32 cellular contexts compared by ENCODE assay signal in the genomic region with DNA sequence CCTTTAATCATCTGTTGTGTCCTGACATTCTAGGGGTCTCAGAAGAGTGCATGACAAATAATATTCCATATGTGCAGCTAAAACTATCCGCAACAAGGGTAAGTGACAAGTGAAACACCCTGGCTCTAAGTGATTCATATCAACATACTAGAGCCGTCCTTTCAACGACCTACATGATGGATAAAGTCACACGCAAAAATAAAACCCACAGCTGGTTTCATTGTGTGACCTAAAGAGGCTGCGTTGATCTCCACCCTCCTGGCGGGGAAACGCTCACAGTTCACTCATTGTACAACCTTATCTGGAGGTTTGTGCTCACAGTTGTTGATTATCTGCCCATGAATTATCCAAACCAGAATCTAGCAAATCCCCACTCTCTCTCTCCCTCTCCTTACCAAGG.
"Had no signal": no experiment of that assay in that cellular context is flagged by ENCODE, and none has a peak within 500 bp of the region (broad histone marks: within the 10 kb centered on the region; RNA-seq: fewer than 3 reads in every experiment).

No MANE protein-coding gene starts in this region.

- H3K4me3 ChIP-seq: adrenal gland, body of pancreas, breast epithelium had no signal

- H3K27ac ChIP-seq: adrenal gland, body of pancreas, brain microvascular endothelial cell, breast epithelium, VCaP had no signal

- DNase-seq: activated B cell treated with CpG ODN at 0.5 μM for 24 hours; activated CD4-positive, alpha-beta memory T cell treated with anti-CD3 and anti-CD28 coated beads for 36 hours; activated CD4-positive, alpha-beta T cell treated with anti-CD3 and anti-CD28 coated beads for 4 hours; activated CD4-positive, alpha-beta T cell treated with anti-CD3 and anti-CD28 coated beads, Interleukin-2, amount 10 ng/mL, durations not matched to agents 24 days and 14 days; activated CD4-positive, alpha-beta T cell treated with anti-CD3 and anti-CD28 coated beads, Interleukin-2, amount 50 U/mL, for 1 hour; activated CD4-positive, alpha-beta T cell treated with anti-CD3 and anti-CD28 coated beads, Interleukin-2, amount 50 U/mL, for 4 hours; activated CD4-positive, CD25-positive, alpha-beta regulatory T cell treated with anti-CD3 and anti-CD28 coated beads, Interleukin-2, amount 50 U/mL, for 72 hours; activated CD8-positive, alpha-beta memory T cell treated with anti-CD3 and anti-CD28 coated beads, Interleukin-2, amount 50 U/mL, for 4 hours; activated CD8-positive, alpha-beta T cell treated with anti-CD3 and anti-CD28 coated beads for 36 hours; activated effector memory CD4-positive, alpha-beta T cell treated with anti-CD3 and anti-CD28 coated beads, Interleukin-2, amount 50 U/mL, for 16 hours; activated gamma-delta T cell treated with Interleukin-2 at 50 U/mL for 16 hours; activated naive CD4-positive, alpha-beta T cell; activated naive CD4-positive, alpha-beta T cell treated with anti-CD3 and anti-CD28 coated beads for 36 hours; activated naive CD4-positive, alpha-beta T cell treated with anti-CD3 and anti-CD28 coated beads, Interleukin-2, amount 50 U/mL, for 16 hours; activated naive CD8-positive, alpha-beta T cell treated with anti-CD3 and anti-CD28 coated beads for 36 hours; activated T-cell treated with anti-CD3 and anti-CD28 coated beads for 4 hours; activated T-cell treated with anti-CD3 and anti-CD28 coated beads, Interleukin-2, amount 50 U/mL, for 1 hour; activated T-cell treated with anti-CD3 and anti-CD28 coated beads, Interleukin-2, amount 50 U/mL, for 4 hours; activated T-cell treated with anti-CD3 and anti-CD28 coated beads, Interleukin-2, amount 50 U/mL, for 72 hours; adrenal gland; amniotic stem cell; aorta; body of pancreas; brain microvascular endothelial cell; central memory CD4-positive, alpha-beta T cell; T-helper 1 cell; T-helper 2 cell; T-helper 9 cell had no signal

- H3K4me1 ChIP-seq: adrenal gland, body of pancreas, breast epithelium had no signal

- ATAC-seq: activated CD8-positive, alpha-beta T cell treated with anti-CD3 and anti-CD28 coated beads for 36 hours; activated naive CD4-positive, alpha-beta T cell treated with anti-CD3 and anti-CD28 coated beads, Interleukin-2, amount 50 U/mL, for 72 hours; activated T-cell treated with anti-CD3 and anti-CD28 coated beads, Interleukin-2, amount 50 U/mL, for 4 hours; activated T-cell treated with anti-CD3 and anti-CD28 coated beads, Interleukin-2, amount 50 U/mL, for 72 hours; activated T-helper 17 cell treated with anti-CD3 and anti-CD28 coated beads, Interleukin-2, amount 50 U/mL, for 72 hours; body of pancreas had no signal

- H3K9me3 ChIP-seq: adrenal gland, body of pancreas, breast epithelium had no signal

- H3K27me3 ChIP-seq: adrenal gland, body of pancreas, brain microvascular endothelial cell, breast epithelium had no signal

- H3K36me3 ChIP-seq: brain microvascular endothelial cell, breast epithelium had no signal
